In the genomic region with DNA sequence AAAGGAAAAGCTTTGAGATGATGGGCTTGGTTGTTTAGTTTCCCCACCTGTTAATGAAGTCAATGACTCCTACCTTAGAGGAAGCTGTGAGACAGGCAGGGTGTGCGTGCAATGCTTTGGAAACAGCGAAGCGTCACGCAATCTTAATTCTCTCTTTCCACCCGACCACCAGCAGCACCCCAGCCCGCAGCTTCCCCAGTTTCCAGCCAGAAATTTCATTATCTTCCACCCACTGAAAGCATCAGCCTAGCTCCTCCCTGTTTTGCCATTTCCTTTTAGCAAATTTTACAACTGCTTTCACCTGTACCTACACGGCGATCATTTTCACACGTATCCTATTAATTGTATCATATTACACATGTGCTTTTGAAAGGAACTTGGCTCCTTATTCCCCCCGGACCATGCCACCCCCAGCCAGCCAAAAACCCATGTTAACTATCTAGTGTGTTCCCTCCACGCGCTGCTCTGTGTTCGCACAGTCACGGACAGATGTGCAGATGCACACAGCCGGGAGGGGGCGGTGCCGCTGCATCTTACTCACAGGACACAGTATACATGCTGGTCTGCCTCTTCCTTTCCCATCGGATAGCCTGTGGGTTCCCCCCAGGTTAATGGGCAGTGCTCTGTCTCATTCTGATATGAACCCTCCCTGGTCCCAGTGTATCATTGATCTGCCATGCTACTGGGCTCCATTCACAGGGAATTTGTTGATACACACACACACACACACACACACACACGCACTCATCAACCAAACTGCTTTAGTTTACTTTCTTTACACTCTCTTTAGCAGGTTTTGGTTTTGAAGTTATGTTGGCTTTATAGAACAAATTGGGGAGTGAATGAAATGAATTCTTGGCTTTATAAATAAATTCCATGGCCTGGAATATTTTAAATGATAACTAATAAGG, we compare ENCODE assay signal across 1 cellular context.
TF ChIP-seq lines count a peak whose summit lies in the region.

No MANE protein-coding gene starts in this region.

TF ChIP-seq in IMR-90, 13 proteins besides CTCF, POLR2A, EP300 and RAD21 (continued from another document):
- TF ChIP-seq, protein P1, sequence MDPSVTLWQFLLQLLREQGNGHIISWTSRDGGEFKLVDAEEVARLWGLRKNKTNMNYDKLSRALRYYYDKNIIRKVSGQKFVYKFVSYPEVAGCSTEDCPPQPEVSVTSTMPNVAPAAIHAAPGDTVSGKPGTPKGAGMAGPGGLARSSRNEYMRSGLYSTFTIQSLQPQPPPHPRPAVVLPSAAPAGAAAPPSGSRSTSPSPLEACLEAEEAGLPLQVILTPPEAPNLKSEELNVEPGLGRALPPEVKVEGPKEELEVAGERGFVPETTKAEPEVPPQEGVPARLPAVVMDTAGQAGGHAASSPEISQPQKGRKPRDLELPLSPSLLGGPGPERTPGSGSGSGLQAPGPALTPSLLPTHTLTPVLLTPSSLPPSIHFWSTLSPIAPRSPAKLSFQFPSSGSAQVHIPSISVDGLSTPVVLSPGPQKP (IDR thresholded peaks at IDR 0.05; ENCODE audit: borderline replicate concordance, low read depth, low read length), result no peak
